In the genomic region with DNA sequence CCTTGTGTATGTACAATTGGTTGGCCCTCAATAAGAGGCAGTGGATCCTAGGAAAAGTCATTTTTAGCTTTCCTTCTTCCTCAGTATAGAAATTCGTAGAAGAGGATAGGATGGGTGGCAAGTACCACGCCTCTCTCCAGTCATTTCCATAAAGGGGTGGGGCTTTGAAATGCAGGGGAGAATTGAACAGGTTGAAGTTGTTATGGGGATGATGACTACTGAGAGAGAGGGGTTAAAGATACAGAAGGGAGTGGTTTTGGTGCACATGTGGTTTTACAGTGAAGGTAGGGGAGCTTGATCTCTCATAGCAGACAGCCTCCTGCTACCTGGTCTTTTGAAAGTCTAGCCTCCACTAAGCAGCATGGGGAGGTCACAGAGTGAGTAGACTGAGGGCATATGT, we compare ENCODE assay signal across 30 cellular contexts. TPM values are rescaled to one million over a fixed set of nuclear protein-coding genes. Genes with fewer than 3 reads are reported as not detected.
A peak's percentile ranks its signal among the peaks of the same experiment; 100 is the strongest.
DNase-seq lines count a peak whose midpoint lies in the region; ATAC-seq and TF ChIP-seq lines count a peak whose summit lies in the region.
"Had no signal": no experiment of that assay in that cellular context is flagged by ENCODE, and none has a peak within 500 bp of the region (broad histone marks: within the 10 kb centered on the region; RNA-seq: fewer than 3 reads in every experiment).

No MANE protein-coding gene starts in this region.

- H3K4me1 Mint-ChIP-seq in activated CD4-positive, alpha-beta T cell treated with anti-CD3 and anti-CD28 coated beads for 36 hours = peaks cover 49% of the 10 kb centered on the region
- peaks cover 71% of the 10 kb centered on the region for H3K4me1 Mint-ChIP-seq in CD8-positive, alpha-beta T cell (ENCODE audit: low read depth)
- peaks cover 61% of the 10 kb centered on the region for H3K4me1 Mint-ChIP-seq in activated naive CD8-positive, alpha-beta T cell treated with anti-CD3 and anti-CD28 coated beads, Interleukin-2, amount 50 U/mL, for 24 hours
- peaks cover 72 to 79% of the 10 kb centered on the region in 2 donors for H3K4me1 Mint-ChIP-seq in natural killer cell

- peak; percentile 59 for ATAC-seq in activated CD4-positive, alpha-beta T cell treated with anti-CD3 and anti-CD28 coated beads for 36 hours
- ATAC-seq in CD8-positive, alpha-beta T cell = no peak
- no peak for ATAC-seq in activated naive CD8-positive, alpha-beta T cell treated with anti-CD3 and anti-CD28 coated beads, Interleukin-2, amount 50 U/mL, for 24 hours
- ATAC-seq in natural killer cell (no peak), GM18519 (IDR thresholded peaks at IDR 0.05; ENCODE audit: low FRiP score, unreplicated experiment) (no peak), GM18520 (IDR thresholded peaks at IDR 0.05; ENCODE audit: unreplicated experiment) (no peak), HG02981 (IDR thresholded peaks at IDR 0.05; ENCODE audit: unreplicated experiment) (no peak)
- ATAC-seq: gastroesophageal sphincter, sciatic nerve had no signal

- no peaks in the 10 kb centered on the region for H3K9me3 ChIP-seq in CD8-positive, alpha-beta T cell (ENCODE audit: low read length)
- H3K9me3 ChIP-seq: breast epithelium, colonic mucosa, gastroesophageal sphincter, stomach, tibial artery had no signal

- no peak for DNase-seq in activated CD4-positive, alpha-beta T cell treated with anti-CD3 and anti-CD28 coated beads for 36 hours
- no peak for DNase-seq in activated CD4-positive, alpha-beta T cell treated with anti-CD3 and anti-CD28 coated beads for 48 hours
- no peak for DNase-seq in CD8-positive, alpha-beta T cell
- DNase-seq in activated naive CD8-positive, alpha-beta T cell treated with anti-CD3 and anti-CD28 coated beads, Interleukin-2, amount 50 U/mL, for 24 hours = no peak
- no peak for DNase-seq in natural killer cell
- DNase-seq: 8988T; activated CD4-positive, CD25-positive, alpha-beta regulatory T cell; amniotic stem cell; colonic mucosa; DMS79; GF-D8; MV-4-11; NCI-H1694; NCI-H2171; NCI-H510A treated with DMSO at 0.1 percent for 48 hours; PC-9; posterior cingulate gyrus; Right ventricle myocardium superior; stimulated activated CD4-positive, alpha-beta T cell treated with anti-CD3 and anti-CD28 coated beads, Interleukin-4, amount 100 ng/mL, for 4 hours; stomach; T1000; tibial artery had no signal

- peaks cover 4% of the 10 kb centered on the region for H3K4me1 ChIP-seq in CD8-positive, alpha-beta T cell (ENCODE audit: insufficient read depth, low read length)
- H3K4me1 ChIP-seq: breast epithelium, neural progenitor cell had no signal

- peaks cover 5% of the 10 kb centered on the region for H3K36me3 ChIP-seq in CD8-positive, alpha-beta T cell (ENCODE audit: insufficient read depth, low read length)
- H3K36me3 ChIP-seq: breast epithelium, colonic mucosa, neural progenitor cell, tibial artery had no signal

- intact Hi-C loops in activated CD4-positive, alpha-beta T cell treated with anti-CD3 and anti-CD28 coated beads for 36 hours (cut with DNase I, micrococcal nuclease) = no loop called here
- intact Hi-C loops in CD8-positive, alpha-beta T cell (cut with DNase I, micrococcal nuclease) = no loop called here
- intact Hi-C loops in natural killer cell (cut with micrococcal nuclease) = no loop called here

- no peak overlapping the region for H3K27ac ChIP-seq in CD8-positive, alpha-beta T cell (ENCODE audit: low read depth, low read length)
- H3K27ac ChIP-seq: breast epithelium, colonic mucosa, gastroesophageal sphincter, KMS-11, neural progenitor cell, PC-9, stomach, tibial artery had no signal

- H3K4me3 Mint-ChIP-seq in activated CD4-positive, alpha-beta T cell treated with anti-CD3 and anti-CD28 coated beads for 36 hours = no peak overlapping the region
- no peak overlapping the region for H3K4me3 Mint-ChIP-seq in CD8-positive, alpha-beta T cell
- H3K4me3 Mint-ChIP-seq in activated naive CD8-positive, alpha-beta T cell treated with anti-CD3 and anti-CD28 coated beads, Interleukin-2, amount 50 U/mL, for 24 hours = no peak overlapping the region
- peak overlapping the region; percentile 38 for H3K4me3 Mint-ChIP-seq in natural killer cell
- H3K4me3 Mint-ChIP-seq: neural progenitor cell had no signal

- no peaks in the 10 kb centered on the region for H3K9me3 Mint-ChIP-seq in activated CD4-positive, alpha-beta T cell treated with anti-CD3 and anti-CD28 coated beads for 36 hours (ENCODE audit: low read depth)
- H3K9me3 Mint-ChIP-seq in CD8-positive, alpha-beta T cell = no peaks in the 10 kb centered on the region
- H3K9me3 Mint-ChIP-seq in activated naive CD8-positive, alpha-beta T cell treated with anti-CD3 and anti-CD28 coated beads, Interleukin-2, amount 50 U/mL, for 24 hours = no peaks in the 10 kb centered on the region
- no peaks in the 10 kb centered on the region for H3K9me3 Mint-ChIP-seq in natural killer cell
- H3K9me3 Mint-ChIP-seq: neural progenitor cell had no signal

- no peak overlapping the region for H3K27ac Mint-ChIP-seq in activated CD4-positive, alpha-beta T cell treated with anti-CD3 and anti-CD28 coated beads for 36 hours
- H3K27ac Mint-ChIP-seq in CD8-positive, alpha-beta T cell = peak overlapping the region; percentile 28
- H3K27ac Mint-ChIP-seq in activated naive CD8-positive, alpha-beta T cell treated with anti-CD3 and anti-CD28 coated beads, Interleukin-2, amount 50 U/mL, for 24 hours = peak overlapping the region; percentile 16
- H3K27ac Mint-ChIP-seq in natural killer cell = peak overlapping the region; percentile 40 to 95
- H3K27ac Mint-ChIP-seq: neural progenitor cell had no signal

- no peaks in the 10 kb centered on the region for H3K27me3 ChIP-seq in CD8-positive, alpha-beta T cell (ENCODE audit: insufficient read depth, low read length)
- H3K27me3 ChIP-seq: breast epithelium, colonic mucosa, gastroesophageal sphincter, neural progenitor cell, stomach, tibial artery had no signal

- TF ChIP-seq CTCF in CD8-positive, alpha-beta T cell (IDR thresholded peaks at IDR 0.05) = no peak
- TF ChIP-seq CTCF in natural killer cell (IDR thresholded peaks at IDR 0.05) = no peak

- POLR2A ChIA-PET in activated CD4-positive, alpha-beta T cell treated with anti-CD3 and anti-CD28 coated beads for 36 hours (lab: Charles Lee) = interaction anchor here (0.6 kb wide), 1 partner anchor 194 kb away, joined by 8 read pairs; no protein-coding TSS in a partner anchor
- POLR2A ChIA-PET in CD8-positive, alpha-beta T cell (lab: Charles Lee) = interaction anchor here (1.4 kb wide), 1 partner anchor 54 kb away, joined by 3 read pairs; no protein-coding TSS in a partner anchor

- no peaks in the 10 kb centered on the region for H3K27me3 Mint-ChIP-seq in activated CD4-positive, alpha-beta T cell treated with anti-CD3 and anti-CD28 coated beads for 36 hours
- H3K27me3 Mint-ChIP-seq in CD8-positive, alpha-beta T cell (ENCODE audit: low read depth) = no peaks in the 10 kb centered on the region
- H3K27me3 Mint-ChIP-seq in activated naive CD8-positive, alpha-beta T cell treated with anti-CD3 and anti-CD28 coated beads, Interleukin-2, amount 50 U/mL, for 24 hours = no peaks in the 10 kb centered on the region
- H3K27me3 Mint-ChIP-seq in natural killer cell (ENCODE audit: low read depth in 2 of 2) = no peaks in the 10 kb centered on the region

- peaks cover 36% of the 10 kb centered on the region for H3K36me3 Mint-ChIP-seq in activated CD4-positive, alpha-beta T cell treated with anti-CD3 and anti-CD28 coated beads for 36 hours (ENCODE audit: low read depth)
- peaks cover 62% of the 10 kb centered on the region for H3K36me3 Mint-ChIP-seq in CD8-positive, alpha-beta T cell
- peaks cover 45% of the 10 kb centered on the region for H3K36me3 Mint-ChIP-seq in activated naive CD8-positive, alpha-beta T cell treated with anti-CD3 and anti-CD28 coated beads, Interleukin-2, amount 50 U/mL, for 24 hours (ENCODE audit: low read depth)
- H3K36me3 Mint-ChIP-seq in natural killer cell = no peaks in the 10 kb centered on the region

- CTCF ChIA-PET in activated CD4-positive, alpha-beta T cell treated with anti-CD3 and anti-CD28 coated beads for 36 hours (lab: Charles Lee) = interaction anchor here (0.6 kb wide), 1 partner anchor 85 kb away, joined by 3 read pairs; no protein-coding TSS in a partner anchor
- CTCF ChIA-PET in CD8-positive, alpha-beta T cell (lab: Charles Lee) = interaction anchor here (0.6 kb wide), 1 partner anchor 497 kb away, joined by 5 read pairs; no protein-coding TSS in a partner anchor

- no peak overlapping the region for H3K4me3 ChIP-seq in CD8-positive, alpha-beta T cell (ENCODE audit: low read depth, low read length)
- H3K4me3 ChIP-seq: breast epithelium, colonic mucosa, gastroesophageal sphincter, neural progenitor cell, PC-9, stomach, tibial artery had no signal

RNA-seq across cellular contexts. Expression of a gene that starts 54.4 kb away (rescaled TPM):
- 10 to 100 TPM; 38.7 to 43.1 TPM for total RNA-seq in activated CD4-positive, alpha-beta T cell treated with anti-CD3 and anti-CD28 coated beads for 36 hours
- total RNA-seq in CD8-positive, alpha-beta T cell = 10 to 100 TPM; 40.3 to 40.7 TPM
- 10 to 100 TPM; 36.7 to 49.7 (median 45.3) TPM for total RNA-seq in natural killer cell

RNA-seq across cellular contexts. Expression of a gene that starts 56.3 kb away (rescaled TPM):
- 100 to 1,000 TPM; 115 to 154 TPM for total RNA-seq in activated CD4-positive, alpha-beta T cell treated with anti-CD3 and anti-CD28 coated beads for 36 hours
- 10 to 100 TPM; 39.4 to 39.7 TPM for total RNA-seq in CD8-positive, alpha-beta T cell
- 10 to 100 TPM; 87.7 to 96.1 (median 91.5) TPM for total RNA-seq in natural killer cell
